ENCODE assay signal across 6 cellular contexts in the genomic region with DNA sequence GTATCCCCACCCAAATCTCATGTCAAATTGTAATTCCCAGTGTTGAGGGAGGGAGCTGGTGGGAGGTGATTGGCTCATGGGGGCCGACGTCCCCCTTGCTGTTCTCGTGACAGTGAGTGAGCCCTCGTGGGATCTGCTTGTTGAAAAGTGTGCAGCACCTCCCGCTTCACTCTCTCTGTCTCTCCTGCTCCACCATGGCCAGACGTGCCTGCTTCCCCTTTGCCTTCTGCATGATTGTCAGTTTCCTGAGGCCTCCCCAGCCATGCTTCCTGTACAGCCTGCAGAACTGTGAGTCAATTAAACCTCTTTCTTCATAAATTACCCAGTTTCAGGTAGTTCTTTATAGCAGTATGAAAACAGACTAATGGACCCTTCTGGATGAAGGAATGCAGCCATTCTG. TPM values are rescaled to one million over a fixed set of nuclear protein-coding genes. Genes with fewer than 3 reads are reported as not detected.
"Had no signal": no experiment of that assay in that cellular context is flagged by ENCODE, and none has a peak within 500 bp of the region (broad histone marks: within the 10 kb centered on the region; RNA-seq: fewer than 3 reads in every experiment).

No MANE protein-coding gene starts in this region.

RNA-seq across cellular contexts. Expression of a gene that starts 56.9 kb away (rescaled TPM):
- total RNA-seq: HT-29, LHCN-M2, MCF 10A, OCI-LY7, PC-3, SK-MEL-5 had no signal
